In genomic region chr2:46972438-46972837, GRCh38 we compare ENCODE assay signal across 26 cellular contexts. TPM values are rescaled to one million over a fixed set of nuclear protein-coding genes. Genes with fewer than 3 reads are reported as not detected.
A peak's percentile ranks its signal among the peaks of the same experiment; 100 is the strongest.
DNase-seq lines count a peak whose midpoint lies in the region; ATAC-seq and TF ChIP-seq lines count a peak whose summit lies in the region.
"Had no signal": no experiment of that assay in that cellular context is flagged by ENCODE, and none has a peak within 500 bp of the region (broad histone marks: within the 10 kb centered on the region; RNA-seq: fewer than 3 reads in every experiment).

No MANE protein-coding gene starts in this region.

- H3K4me1 ChIP-seq in psoas muscle = peaks cover 29% of the 10 kb centered on the region
- H3K4me1 ChIP-seq in naive thymus-derived CD4-positive, alpha-beta T cell (ENCODE audit: control insufficient read depth in 2 of 2, insufficient read depth in 2 of 2, low read length in 2 of 2) = no peaks in the 10 kb centered on the region

- H3K4me1 Mint-ChIP-seq in CD14-positive monocyte = peaks cover 88% of the 10 kb centered on the region
- H3K4me1 Mint-ChIP-seq in IgD-negative memory B cell = peaks cover 26 to 41% (median 34%) of the 10 kb centered on the region in 3 donors
- H3K4me1 Mint-ChIP-seq in dendritic cell treated with granulocyte-macrophage colony-stimulating factor and Interleukin-4, amounts not matched to agents 40 ng/mL and 50 ng/mL, for 4 days (ENCODE audit: low read depth) = peaks cover 94% of the 10 kb centered on the region
- H3K4me1 Mint-ChIP-seq in activated CD4-positive, alpha-beta memory T cell treated with anti-CD3 and anti-CD28 coated beads, Interleukin-2, amount 10 ng/mL, durations not matched to agents 7 days and 5 days = peaks cover 9% of the 10 kb centered on the region
- H3K4me1 Mint-ChIP-seq in naive thymus-derived CD4-positive, alpha-beta T cell = peaks cover 9 to 32% (median 21%) of the 10 kb centered on the region in 7 donors

- ATAC-seq in psoas muscle = no peak
- no peak for ATAC-seq in naive thymus-derived CD4-positive, alpha-beta T cell
- ATAC-seq: esophagus mucosa had no signal

- no peak overlapping the region for H3K4me3 ChIP-seq in psoas muscle
- no peak overlapping the region for H3K4me3 ChIP-seq in coronary artery
- H3K4me3 ChIP-seq in naive thymus-derived CD4-positive, alpha-beta T cell (ENCODE audit: low read length) = no peak overlapping the region
- H3K4me3 ChIP-seq: ovary, right atrium auricular region, spleen had no signal

- H3K36me3 Mint-ChIP-seq in CD14-positive monocyte (peaks cover 52 to 68% of the 10 kb centered on the region in 2 donors), IgD-negative memory B cell (peaks cover 5% of the 10 kb centered on the region)
- H3K36me3 Mint-ChIP-seq in dendritic cell treated with granulocyte-macrophage colony-stimulating factor and Interleukin-4, amounts not matched to agents 40 ng/mL and 50 ng/mL, for 4 days (ENCODE audit: low read depth) = peaks cover 83% of the 10 kb centered on the region
- peaks cover 20% of the 10 kb centered on the region for H3K36me3 Mint-ChIP-seq in activated CD4-positive, alpha-beta memory T cell treated with anti-CD3 and anti-CD28 coated beads, Interleukin-2, amount 10 ng/mL, durations not matched to agents 7 days and 5 days (ENCODE audit: low read depth)
- peaks cover 0 to 9% (median 2%) of the 10 kb centered on the region in 5 donors for H3K36me3 Mint-ChIP-seq in naive thymus-derived CD4-positive, alpha-beta T cell

- H3K27ac Mint-ChIP-seq in CD14-positive monocyte (peak overlapping the region in 5 of 7 donors; percentile 22 to 86 (median 78)), IgD-negative memory B cell (peak overlapping the region; percentile 27 to 48 (median 45))
- peak overlapping the region; percentile 95 for H3K27ac Mint-ChIP-seq in dendritic cell treated with granulocyte-macrophage colony-stimulating factor and Interleukin-4, amounts not matched to agents 40 ng/mL and 50 ng/mL, for 4 days
- no peak overlapping the region for H3K27ac Mint-ChIP-seq in activated CD4-positive, alpha-beta memory T cell treated with anti-CD3 and anti-CD28 coated beads, Interleukin-2, amount 10 ng/mL, durations not matched to agents 7 days and 5 days
- peak overlapping the region in 3 of 9 donors; percentile 37 to 82 (median 80) for H3K27ac Mint-ChIP-seq in naive thymus-derived CD4-positive, alpha-beta T cell
- H3K27ac Mint-ChIP-seq: mesothelial cell of epicardium, nephron had no signal

- WGBS in psoas muscle, 3 donors = 83 to 93% (median 89%) methylated on average over 2 of the region's 2 CpGs

- intact Hi-C loops in CD14-positive monocyte (cut with micrococcal nuclease) (no loop called here), psoas muscle (cut with DNase I) (loop anchor here in 1 of 2 donors (10.0 kb wide), 1 partner anchor 802 kb away; no protein-coding TSS in a partner anchor)
- intact Hi-C loops in dendritic cell treated with granulocyte-macrophage colony-stimulating factor and Interleukin-4, amounts not matched to agents 40 ng/mL and 50 ng/mL, for 4 days (cut with micrococcal nuclease) = no loop called here
- intact Hi-C loops in naive thymus-derived CD4-positive, alpha-beta T cell (cut with micrococcal nuclease) = no loop called here

- H3K27ac ChIP-seq in psoas muscle (peak overlapping the region; percentile 16), coronary artery (peak overlapping the region in 1 of 2 donors; percentile 15)
- H3K27ac ChIP-seq in naive thymus-derived CD4-positive, alpha-beta T cell (ENCODE audit: low read depth, low read length) = no peak overlapping the region
- H3K27ac ChIP-seq: ovary had no signal

- POLR2A ChIA-PET in activated CD4-positive, alpha-beta memory T cell treated with anti-CD3 and anti-CD28 coated beads, Interleukin-2, amount 10 ng/mL, durations not matched to agents 7 days and 5 days (lab: Charles Lee) = interaction anchor here (1.1 kb wide), 1 partner anchor 13 kb away, joined by 4 read pairs; no protein-coding TSS in a partner anchor
- POLR2A ChIA-PET in naive thymus-derived CD4-positive, alpha-beta T cell (lab: Charles Lee) = interaction anchor here (0.7 kb wide), 2 partner anchors 30 to 93 kb away, joined by 3 to 6 read pairs; no protein-coding TSS in a partner anchor

- no peak for TF ChIP-seq CTCF in CD14-positive monocyte (IDR thresholded peaks at IDR 0.05)
- no peak for TF ChIP-seq CTCF in psoas muscle (IDR thresholded peaks at IDR 0.05)
- no peak for TF ChIP-seq CTCF in coronary artery (IDR thresholded peaks at IDR 0.05)

- H3K27me3 Mint-ChIP-seq in CD14-positive monocyte (ENCODE audit: low read depth in 3 of 3) (no peaks in the 10 kb centered on the region), IgD-negative memory B cell (no peaks in the 10 kb centered on the region)
- no peaks in the 10 kb centered on the region for H3K27me3 Mint-ChIP-seq in dendritic cell treated with granulocyte-macrophage colony-stimulating factor and Interleukin-4, amounts not matched to agents 40 ng/mL and 50 ng/mL, for 4 days
- no peaks in the 10 kb centered on the region for H3K27me3 Mint-ChIP-seq in activated CD4-positive, alpha-beta memory T cell treated with anti-CD3 and anti-CD28 coated beads, Interleukin-2, amount 10 ng/mL, durations not matched to agents 7 days and 5 days
- no peaks in the 10 kb centered on the region for H3K27me3 Mint-ChIP-seq in naive thymus-derived CD4-positive, alpha-beta T cell
- H3K27me3 Mint-ChIP-seq: activated naive CD8-positive, alpha-beta T cell had no signal

- H3K27me3 ChIP-seq in psoas muscle (ENCODE audit: insufficient read depth in 3 of 3, low read length in 2 of 3) = no peaks in the 10 kb centered on the region
- no peaks in the 10 kb centered on the region for H3K27me3 ChIP-seq in naive thymus-derived CD4-positive, alpha-beta T cell (ENCODE audit: control insufficient read depth in 2 of 2, insufficient read depth in 2 of 2, low read length in 2 of 2)
- H3K27me3 ChIP-seq: ovary, right atrium auricular region, spleen had no signal

- no peaks in the 10 kb centered on the region for H3K9me3 ChIP-seq in psoas muscle
- H3K9me3 ChIP-seq in naive thymus-derived CD4-positive, alpha-beta T cell (ENCODE audit: control insufficient read depth in 2 of 3, low read length in 3 of 3) = no peaks in the 10 kb centered on the region
- H3K9me3 ChIP-seq: ovary, right atrium auricular region, spleen had no signal

- CTCF ChIA-PET in activated CD4-positive, alpha-beta memory T cell treated with anti-CD3 and anti-CD28 coated beads, Interleukin-2, amount 10 ng/mL, durations not matched to agents 7 days and 5 days (lab: Charles Lee) = interaction anchor here (1.4 kb wide), 1 partner anchor 11 kb away, joined by 6 read pairs; no protein-coding TSS in a partner anchor
- CTCF ChIA-PET in naive thymus-derived CD4-positive, alpha-beta T cell (lab: Charles Lee) = interaction anchor here (0.7 kb wide), 1 partner anchor 29 kb away, joined by 3 read pairs; no protein-coding TSS in a partner anchor

- peaks cover 0 to 21% of the 10 kb centered on the region in 2 donors for H3K36me3 ChIP-seq in psoas muscle (ENCODE audit: insufficient read depth in 1 of 2, low read depth in 1 of 2)
- H3K36me3 ChIP-seq in naive thymus-derived CD4-positive, alpha-beta T cell (ENCODE audit: control insufficient read depth in 2 of 3, insufficient read depth in 3 of 3, low read length in 3 of 3) = peaks cover 0 to 20% (median 0%) of the 10 kb centered on the region in 3 experiments
- H3K36me3 ChIP-seq: ovary had no signal

- no peak for DNase-seq in CD14-positive monocyte (ENCODE audit: low spot score)
- no peak for DNase-seq in psoas muscle
- DNase-seq in activated CD4-positive, alpha-beta memory T cell treated with anti-CD3 and anti-CD28 coated beads, Interleukin-2, amount 10 ng/mL, durations not matched to agents 7 days and 5 days = no peak
- DNase-seq in coronary artery (ENCODE audit: low spot score) = no peak
- DNase-seq in naive thymus-derived CD4-positive, alpha-beta T cell = no peak
- DNase-seq: activated CD4-positive, alpha-beta T cell treated with anti-CD3 and anti-CD28 coated beads for 48 hours; activated CD8-positive, alpha-beta memory T cell treated with anti-CD3 and anti-CD28 coated beads, Interleukin-2, amount 50 U/mL, for 4 hours; DMS79; effector CD8-positive, alpha-beta T cell; foreskin melanocyte; MM.1S; NCI-H1417; NCI-H2081; NCI-H226; ovary; spleen; stimulated activated CD4-positive, alpha-beta T cell treated with anti-CD3 and anti-CD28 coated beads, Interleukin-2, amount 100 ng/mL, for 48 hours; stimulated activated naive CD4-positive, alpha-beta T cell; T-helper 2 cell had no signal

- H3K9me3 Mint-ChIP-seq in CD14-positive monocyte (no peaks in the 10 kb centered on the region), IgD-negative memory B cell (no peaks in the 10 kb centered on the region)
- no peaks in the 10 kb centered on the region for H3K9me3 Mint-ChIP-seq in dendritic cell treated with granulocyte-macrophage colony-stimulating factor and Interleukin-4, amounts not matched to agents 40 ng/mL and 50 ng/mL, for 4 days
- no peaks in the 10 kb centered on the region for H3K9me3 Mint-ChIP-seq in activated CD4-positive, alpha-beta memory T cell treated with anti-CD3 and anti-CD28 coated beads, Interleukin-2, amount 10 ng/mL, durations not matched to agents 7 days and 5 days
- H3K9me3 Mint-ChIP-seq in naive thymus-derived CD4-positive, alpha-beta T cell = no peaks in the 10 kb centered on the region
- H3K9me3 Mint-ChIP-seq: mesothelial cell of epicardium, nephron had no signal

- H3K4me3 Mint-ChIP-seq in CD14-positive monocyte (no peak overlapping the region), IgD-negative memory B cell (peak overlapping the region in 1 of 4 donors; percentile 43)
- H3K4me3 Mint-ChIP-seq in dendritic cell treated with granulocyte-macrophage colony-stimulating factor and Interleukin-4, amounts not matched to agents 40 ng/mL and 50 ng/mL, for 4 days = no peak overlapping the region
- no peak overlapping the region for H3K4me3 Mint-ChIP-seq in activated CD4-positive, alpha-beta memory T cell treated with anti-CD3 and anti-CD28 coated beads, Interleukin-2, amount 10 ng/mL, durations not matched to agents 7 days and 5 days
- H3K4me3 Mint-ChIP-seq in naive thymus-derived CD4-positive, alpha-beta T cell = no peak overlapping the region
- H3K4me3 Mint-ChIP-seq: activated naive CD8-positive, alpha-beta T cell; mesothelial cell of epicardium; nephron had no signal

RNA-seq across cellular contexts. Expression of gene TTC7A, which starts 31.4 kb away (rescaled TPM):
- polyA plus RNA-seq in CD14-positive monocyte (10 to 100 TPM; 43.2 to 52.5 TPM), IgD-negative memory B cell (46.9 TPM), psoas muscle (1 to 10 TPM; 1.7 to 2.7 (median 2.2) TPM)
- 1 to 10 TPM; 3.6 to 5.9 (median 4.0) TPM for total RNA-seq in psoas muscle
- total RNA-seq in activated CD4-positive, alpha-beta memory T cell treated with anti-CD3 and anti-CD28 coated beads, Interleukin-2, amount 10 ng/mL, durations not matched to agents 7 days and 5 days = 10 to 100 TPM; 59.3 to 62.0 TPM
- 10 to 100 TPM; 35.6 to 93.5 (median 43.6) TPM for total RNA-seq in naive thymus-derived CD4-positive, alpha-beta T cell
- polyA plus RNA-seq in naive thymus-derived CD4-positive, alpha-beta T cell = 10 to 100 TPM in 1 of 2 donors, 1 to 10 TPM in 1; 6.7 to 13.9 TPM

RNA-seq across cellular contexts. Expression of gene MCFD2, which starts 56.8 kb away (rescaled TPM):
- polyA plus RNA-seq in CD14-positive monocyte = 10 to 100 TPM; 33.6 to 38.5 TPM
- polyA plus RNA-seq in IgD-negative memory B cell = 25.2 TPM
- total RNA-seq in psoas muscle = 100 to 1,000 TPM in 2 of 4 donors, 10 to 100 TPM in 2; 65.2 to 121 (median 96.9) TPM
- polyA plus RNA-seq in psoas muscle = 10 to 100 TPM; 52.2 to 99.2 (median 69.8) TPM
- total RNA-seq in activated CD4-positive, alpha-beta memory T cell treated with anti-CD3 and anti-CD28 coated beads, Interleukin-2, amount 10 ng/mL, durations not matched to agents 7 days and 5 days = 10 to 100 TPM; 48.4 to 48.8 TPM
- 10 to 100 TPM; 28.4 to 50.4 (median 47.6) TPM for total RNA-seq in naive thymus-derived CD4-positive, alpha-beta T cell
- polyA plus RNA-seq in naive thymus-derived CD4-positive, alpha-beta T cell = 10 to 100 TPM; 28.8 to 32.2 TPM
